In genomic region chr15:92809064-92809879, GRCh38 we compare ENCODE assay signal across 8 cellular contexts.
DNase-seq lines count a peak whose midpoint lies in the region; ATAC-seq and TF ChIP-seq lines count a peak whose summit lies in the region.

No MANE protein-coding gene starts in this region.

- H3K4me2 ChIP-seq in DND-41 (ENCODE audit: insufficient read depth, low read length) = peak overlapping the region; percentile 70
- peak overlapping the region; percentile 91 for H3K4me2 ChIP-seq in PC-3 (ENCODE audit: low read length)

- H3K79me2 ChIP-seq in DND-41 (ENCODE audit: insufficient read depth, low read length) = peaks cover 34% of the 10 kb centered on the region
- peaks cover 25% of the 10 kb centered on the region; the same call in 1 of the 2 replicates for H3K79me2 ChIP-seq in PC-3 (ENCODE audit: low read length)

- ATAC-seq in DND-41 (ENCODE audit: insufficient read depth, low read depth) (peak; percentile 87), GM21723 (IDR thresholded peaks at IDR 0.05; ENCODE audit: unreplicated experiment) (peak; percentile 84), PC-3 (peak; percentile 58), esophagus mucosa (peak; percentile 93)
- ATAC-seq in activated T-cell treated with anti-CD3 and anti-CD28 coated beads, Interleukin-2, amount 50 U/mL, for 4 hours = peak; percentile 86 to 91

- H3K36me3 ChIP-seq in DND-41 (ENCODE audit: insufficient read depth, low read length) = no peaks in the 10 kb centered on the region
- H3K36me3 ChIP-seq in PC-3 (ENCODE audit: low read depth, low read length) = no peaks in the 10 kb centered on the region

- H3K4me3 Mint-ChIP-seq in activated T-cell treated with anti-CD3 and anti-CD28 coated beads, Interleukin-2, amount 50 U/mL, for 4 hours = peak overlapping the region; percentile 90

- H3K9me3 ChIP-seq in DND-41 (ENCODE audit: insufficient read depth, low read length, severe bottlenecking) = no peaks in the 10 kb centered on the region
- H3K9me3 ChIP-seq in PC-3 (ENCODE audit: low read length) = no peaks in the 10 kb centered on the region

- peaks cover 50% of the 10 kb centered on the region for H3K4me1 Mint-ChIP-seq in activated T-cell treated with anti-CD3 and anti-CD28 coated beads, Interleukin-2, amount 50 U/mL, for 4 hours (ENCODE audit: low read depth)

- no peaks in the 10 kb centered on the region for H3K27me3 ChIP-seq in DND-41 (ENCODE audit: insufficient read depth, low read length, poor library complexity)
- H3K27me3 ChIP-seq in PC-3 (ENCODE audit: low read length) = no peaks in the 10 kb centered on the region

- H3K4me1 ChIP-seq in DND-41 (ENCODE audit: insufficient read depth, low read length) (peaks cover 39% of the 10 kb centered on the region), PC-3 (ENCODE audit: insufficient read depth, low read length) (peaks cover 58% of the 10 kb centered on the region)

- no peaks in the 10 kb centered on the region for H3K9me3 Mint-ChIP-seq in activated T-cell treated with anti-CD3 and anti-CD28 coated beads, Interleukin-2, amount 50 U/mL, for 4 hours

- in situ Hi-C loops in KBM-7 (cut with MboI; ENCODE audit: low pct_unique_long_range_greater_than_20kb, low sequenced_read_pairs) = no loop called here

- no peaks in the 10 kb centered on the region for H3K27me3 Mint-ChIP-seq in activated T-cell treated with anti-CD3 and anti-CD28 coated beads, Interleukin-2, amount 50 U/mL, for 4 hours (ENCODE audit: low read depth)

- H3K9ac ChIP-seq in DND-41 (ENCODE audit: low read depth, low read length) (peak overlapping the region; percentile 70), PC-3 (ENCODE audit: low read length) (peak overlapping the region; percentile 96)

- peaks cover 2% of the 10 kb centered on the region for H3K36me3 Mint-ChIP-seq in activated T-cell treated with anti-CD3 and anti-CD28 coated beads, Interleukin-2, amount 50 U/mL, for 4 hours (ENCODE audit: insufficient read depth)

- TF ChIP-seq CTCF in DND-41 (IDR thresholded peaks at IDR 0.05; ENCODE audit: borderline replicate concordance, extremely low read depth, low read length, poor library complexity, severe bottlenecking) = peak; percentile 95
- TF ChIP-seq CTCF in PC-3 (conservative IDR thresholded peaks at IDR 0.05; ENCODE audit: low read depth, low read length) = peak; percentile 84

- H2AFZ ChIP-seq in DND-41 (ENCODE audit: low read depth, low read length) (peak overlapping the region; percentile 76), PC-3 (ENCODE audit: low read length) (peak overlapping the region; percentile 97)

- H3F3A ChIP-seq in PC-3 (ENCODE audit: low read length, unreplicated experiment) = no peaks in the 10 kb centered on the region

- H3K4me3 ChIP-seq in DND-41 (ENCODE audit: low read depth in 1 of 2, low read length in 2 of 2) (peak overlapping the region; percentile 62; a peak in 3 of 4 replicates), PC-3 (ENCODE audit: low read length) (peak overlapping the region; percentile 68)

- CTCF ChIA-PET in PC-3 (lab: Charles Lee) = interaction anchor here (0.6 kb wide), 1 partner anchor 94 kb away, joined by 7 read pairs; no protein-coding TSS in a partner anchor

- intact Hi-C loops in PC-3 (cut with micrococcal nuclease) = loop anchor here (2.0 kb wide), 1 partner anchor 110 kb away; no protein-coding TSS in a partner anchor

- peak overlapping the region; percentile 90 for H3K27ac ChIP-seq in DND-41 (ENCODE audit: low read length)
- H3K27ac ChIP-seq in PC-3 (ENCODE audit: low read length) = peak overlapping the region; percentile 94

- BruUV-seq in PC-3 (replicated peaks; lab: Mats Ljungman, UMichigan) = TSS peak; percentile 18

- POLR2A ChIA-PET in PC-3 (lab: Charles Lee; ENCODE audit: unreplicated experiment) = interaction anchor here (0.6 to 2.2 kb wide), 6 partner anchors 11 to 91 kb away, joined by 4 to 24 read pairs (median 10); partner anchors contain the start of gene CHD2

- no peaks in the 10 kb centered on the region for H4K20me1 ChIP-seq in DND-41 (ENCODE audit: insufficient read depth, low read length)
- H4K20me1 ChIP-seq in PC-3 (ENCODE audit: low read length) = no peaks in the 10 kb centered on the region

- DNase-seq in DND-41 (peak; percentile 98), KBM-7 (peak; percentile 100), PC-3 (peak; percentile 97), myocyte (ENCODE audit: low read depth) (peak; percentile 98)
- DNase-seq in activated T-cell treated with anti-CD3 and anti-CD28 coated beads, Interleukin-2, amount 50 U/mL, for 4 hours = peak; percentile 98
- peak; percentile 95 to 99 for DNase-seq in stimulated activated CD8-positive, alpha-beta memory T cell treated with anti-CD3 and anti-CD28 coated beads, Interleukin-7, amount 100 ng/mL, for 4 hours (ENCODE audit: low read depth in 2 of 2)

- H3K9me2 ChIP-seq in PC-3 (replicated peaks; ENCODE audit: low read length) = no peaks in the 10 kb centered on the region

Comparison
In these comparisons a context has a peak if more than half of its experiments do, and no peak if none do; other contexts are left out.
1. Peak in every context shown above with its lines: DNase-seq, ATAC-seq, H3K4me3 ChIP-seq and H3K27ac ChIP-seq.